ENCODE assay signal across 9 cellular contexts in the genomic region with DNA sequence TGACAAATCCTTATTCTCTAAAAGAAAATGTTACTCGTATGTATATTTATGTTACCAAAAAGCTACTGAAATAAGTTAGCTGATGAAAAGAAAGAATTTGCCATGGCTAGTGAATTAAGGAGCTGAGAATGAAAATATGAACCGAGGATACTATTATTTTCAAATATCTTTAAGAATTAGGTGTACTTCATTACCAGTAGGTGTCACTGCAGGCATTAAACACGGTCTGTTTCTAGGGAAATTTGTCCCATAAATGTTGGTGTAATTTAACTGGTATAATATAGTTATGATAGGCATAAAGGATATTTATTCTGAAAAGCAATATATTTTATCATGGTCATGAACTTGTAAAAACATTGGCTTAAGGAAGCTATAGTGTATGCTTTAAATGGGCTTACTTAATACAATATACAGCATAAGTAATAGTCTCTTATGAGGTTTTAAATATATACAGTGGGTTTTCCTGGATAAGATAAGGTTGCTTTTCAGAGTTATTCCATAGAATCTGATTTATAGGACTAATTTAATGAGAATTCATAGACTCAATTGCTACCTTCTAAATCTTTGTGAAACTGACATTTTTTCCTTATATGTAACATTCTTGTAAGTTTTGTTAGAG.
DNase-seq lines count a peak whose midpoint lies in the region; ATAC-seq and TF ChIP-seq lines count a peak whose summit lies in the region.
"Had no signal": no experiment of that assay in that cellular context is flagged by ENCODE, and none has a peak within 500 bp of the region (broad histone marks: within the 10 kb centered on the region; RNA-seq: fewer than 3 reads in every experiment).

No MANE protein-coding gene starts in this region.

- TF ChIP-seq CTCF in AG09309 (IDR thresholded peaks at IDR 0.05; ENCODE audit: control insufficient read depth, insufficient read depth, low read depth, low read length, missing control alignments) (peak; percentile 58), HEK293 (tag by site-specific recombination; IDR thresholded peaks at IDR 0.05) (no peak), endodermal cell (conservative IDR thresholded peaks at IDR 0.05) (peak; percentile 87), nephron (IDR thresholded peaks at IDR 0.05; ENCODE audit: unreplicated experiment in 3 of 3) (peak; percentile 65 to 78 (median 68))
- TF ChIP-seq CTCF in CD8-positive, alpha-beta T cell (IDR thresholded peaks at IDR 0.05), result no peak

- H3K4me3 Mint-ChIP-seq in endodermal cell, result no peak overlapping the region
- no peak overlapping the region for H3K4me3 Mint-ChIP-seq in nephron
- H3K4me3 Mint-ChIP-seq in CD8-positive, alpha-beta T cell, result no peak overlapping the region
- H3K4me3 Mint-ChIP-seq: dendritic cell treated with granulocyte-macrophage colony-stimulating factor and Interleukin-4, amounts not matched to agents 40 ng/mL and 50 ng/mL, for 4 days had no signal

- POLR2A ChIA-PET in HEK293 (lab: Yijun Ruan, JAX), result no interaction called here
- POLR2A ChIA-PET in CD8-positive, alpha-beta T cell (lab: Charles Lee), result no interaction called here

- H3K27me3 Mint-ChIP-seq in endodermal cell (ENCODE audit: insufficient read depth), result no peaks in the 10 kb centered on the region
- H3K27me3 Mint-ChIP-seq in nephron (ENCODE audit: low read depth), result peaks cover 6% of the 10 kb centered on the region
- H3K27me3 Mint-ChIP-seq in CD8-positive, alpha-beta T cell (ENCODE audit: low read depth), result no peaks in the 10 kb centered on the region
- H3K27me3 Mint-ChIP-seq: dendritic cell treated with granulocyte-macrophage colony-stimulating factor and Interleukin-4, amounts not matched to agents 40 ng/mL and 50 ng/mL, for 4 days had no signal

- H3K36me3 Mint-ChIP-seq in endodermal cell (ENCODE audit: low read depth) (no peaks in the 10 kb centered on the region), nephron (ENCODE audit: low read depth) (no peaks in the 10 kb centered on the region)
- no peaks in the 10 kb centered on the region for H3K36me3 Mint-ChIP-seq in CD8-positive, alpha-beta T cell

- no peaks in the 10 kb centered on the region for H3K36me3 ChIP-seq in HEK293 (ENCODE audit: control insufficient read depth in 2 of 2, insufficient read depth in 1 of 2, low read length in 2 of 2)
- no peaks in the 10 kb centered on the region for H3K36me3 ChIP-seq in endodermal cell (ENCODE audit: control insufficient read depth, insufficient read depth, low read length)
- H3K36me3 ChIP-seq in CD8-positive, alpha-beta T cell (ENCODE audit: insufficient read depth, low read length), result no peaks in the 10 kb centered on the region

- CTCF ChIA-PET in HEK293 (lab: Yijun Ruan, JAX), result interaction anchor here (0.6 to 2.0 kb wide), 40 partner anchors 9 to 1808 kb away, joined by 3 to 11 read pairs (median 4); partner anchors contain the start of gene MPDZ
- CTCF ChIA-PET in CD8-positive, alpha-beta T cell (lab: Charles Lee), result no interaction called here

- H3K27ac Mint-ChIP-seq in endodermal cell (no peak overlapping the region), nephron (peak overlapping the region; percentile 82 to 90 (median 88))
- H3K27ac Mint-ChIP-seq in CD8-positive, alpha-beta T cell, result no peak overlapping the region
- H3K27ac Mint-ChIP-seq: dendritic cell treated with granulocyte-macrophage colony-stimulating factor and Interleukin-4, amounts not matched to agents 40 ng/mL and 50 ng/mL, for 4 days had no signal

- H3K4me1 Mint-ChIP-seq in endodermal cell (no peaks in the 10 kb centered on the region), nephron (peaks cover 19% of the 10 kb centered on the region)
- H3K4me1 Mint-ChIP-seq in CD8-positive, alpha-beta T cell (ENCODE audit: low read depth), result no peaks in the 10 kb centered on the region

- no peaks in the 10 kb centered on the region for H3K9me3 ChIP-seq in HEK293 (ENCODE audit: control insufficient read depth, insufficient read depth, low read depth, low read length)
- no peaks in the 10 kb centered on the region for H3K9me3 ChIP-seq in endodermal cell (ENCODE audit: control insufficient read depth, low read length)
- H3K9me3 ChIP-seq in CD8-positive, alpha-beta T cell (ENCODE audit: low read length), result no peaks in the 10 kb centered on the region

- WGBS in endodermal cell (ENCODE audit: insufficient coverage in 1 of 2, insufficient read length in 1 of 2), 2 experiments, result 19% methylated on average over 3 of the region's 3 CpGs; no CpG with 5 or more reads in 1 of the 2 experiments

- intact Hi-C loops in CD8-positive, alpha-beta T cell (cut with DNase I, micrococcal nuclease), result loop anchor here in 1 of 2 experiments (10.0 kb wide), 1 partner anchor 1003 kb away; no protein-coding TSS in a partner anchor

- H3K4me1 ChIP-seq in HEK293 (ENCODE audit: control insufficient read depth, insufficient read depth, low read length), result no peaks in the 10 kb centered on the region
- H3K4me1 ChIP-seq in endodermal cell (ENCODE audit: control insufficient read depth, insufficient read depth, low read length), result no peaks in the 10 kb centered on the region
- H3K4me1 ChIP-seq in CD8-positive, alpha-beta T cell (ENCODE audit: insufficient read depth, low read length), result no peaks in the 10 kb centered on the region

- no peak overlapping the region for H3K9ac ChIP-seq in endodermal cell (ENCODE audit: extremely low read depth, low read length, poor library complexity, severe bottlenecking)

- peak; percentile 10 for DNase-seq in AG09309 (ENCODE audit: low read depth)
- DNase-seq in NCI-H82 treated with DMSO at 0.1 percent for 48 hours (lab: John Stamatoyannopoulos, UW; ENCODE audit: unreplicated experiment), result peak; percentile 22
- no peak for DNase-seq in endodermal cell
- DNase-seq in CD8-positive, alpha-beta T cell, result no peak

- no peak for ATAC-seq in CD8-positive, alpha-beta T cell
- ATAC-seq in GM18517 (IDR thresholded peaks at IDR 0.05; ENCODE audit: unreplicated experiment) (no peak), HG03280 (IDR thresholded peaks at IDR 0.05; ENCODE audit: unreplicated experiment) (no peak)

- H3K4me3 ChIP-seq in AG09309 (ENCODE audit: control insufficient read depth, low read depth, low read length), result no peak overlapping the region
- no peak overlapping the region for H3K4me3 ChIP-seq in HEK293 (ENCODE audit: low read depth, low read length)
- H3K4me3 ChIP-seq in endodermal cell (ENCODE audit: low read length), result no peak overlapping the region
- no peak overlapping the region for H3K4me3 ChIP-seq in CD8-positive, alpha-beta T cell (ENCODE audit: low read depth, low read length)

- no peaks in the 10 kb centered on the region for H3K27me3 ChIP-seq in endodermal cell (ENCODE audit: control insufficient read depth, insufficient read depth, low read length, poor library complexity, severe bottlenecking)
- no peaks in the 10 kb centered on the region for H3K27me3 ChIP-seq in CD8-positive, alpha-beta T cell (ENCODE audit: insufficient read depth, low read length)

- H3K27ac ChIP-seq in HEK293 (ENCODE audit: extremely low read depth, low read depth, low read length) (no peak overlapping the region), endodermal cell (ENCODE audit: low read depth, low read length) (no peak overlapping the region)
- no peak overlapping the region for H3K27ac ChIP-seq in CD8-positive, alpha-beta T cell (ENCODE audit: low read depth, low read length)

- H3K9me3 Mint-ChIP-seq in endodermal cell (no peaks in the 10 kb centered on the region), nephron (no peaks in the 10 kb centered on the region)
- peaks cover 2% of the 10 kb centered on the region for H3K9me3 Mint-ChIP-seq in CD8-positive, alpha-beta T cell
- H3K9me3 Mint-ChIP-seq: dendritic cell treated with granulocyte-macrophage colony-stimulating factor and Interleukin-4, amounts not matched to agents 40 ng/mL and 50 ng/mL, for 4 days had no signal

TF ChIP-seq in HEK293, 187 proteins besides CTCF, POLR2A, EP300 and RAD21:
- peak; percentile 69 for TF ChIP-seq ZNF654 (tag by site-specific recombination; IDR thresholded peaks at IDR 0.05; ENCODE audit: low read depth)
- no peak for TF ChIP-seq ZSCAN30 (tag by site-specific recombination; IDR thresholded peaks at IDR 0.05)

Comparison
In these comparisons a context has a peak if more than half of its experiments do, and no peak if none do; other contexts are left out.
1. DNase-seq: peak in AG09309 (single experiment) and NCI-H82 treated with DMSO at 0.1 percent for 48 hours (single experiment); none in endodermal cell (single experiment) and CD8-positive, alpha-beta T cell (0 of 7).
2. CTCF ChIP-seq: peak in AG09309 (single experiment), endodermal cell (single experiment) and nephron (3 of 3); none in HEK293 (single experiment) and CD8-positive, alpha-beta T cell (single experiment).
3. H3K27ac Mint-ChIP-seq: peak in nephron (3 of 3); none in endodermal cell (single experiment) and CD8-positive, alpha-beta T cell (single experiment).